8 cellular contexts compared by ENCODE assay signal in genomic region chr19:58400916-58401824, GRCh38. TPM values are rescaled to one million over a fixed set of nuclear protein-coding genes. Genes with fewer than 3 reads are reported as not detected.
A peak's percentile ranks its signal among the peaks of the same experiment; 100 is the strongest.
DNase-seq lines count a peak whose midpoint lies in the region; FAIRE-seq and TF ChIP-seq lines count a peak whose summit lies in the region.

No MANE protein-coding gene starts in this region.

- H3K36me3 Mint-ChIP-seq in nephron progenitor cell (ENCODE audit: low read depth): peaks cover 20% of the 10 kb centered on the region
- no peaks in the 10 kb centered on the region for H3K36me3 Mint-ChIP-seq in stimulated activated naive CD8-positive, alpha-beta T cell treated with anti-CD3 and anti-CD28 coated beads, Interleukin-15, Interleukin-2, amounts not matched to agents 100 ng/mL and 50 ng/mL, for 24 hours (ENCODE audit: low read depth)

- H3K27me3 Mint-ChIP-seq in nephron progenitor cell (ENCODE audit: low read depth, poor library complexity): peaks cover 12% of the 10 kb centered on the region
- H3K27me3 Mint-ChIP-seq in stimulated activated naive CD8-positive, alpha-beta T cell treated with anti-CD3 and anti-CD28 coated beads, Interleukin-15, Interleukin-2, amounts not matched to agents 100 ng/mL and 50 ng/mL, for 24 hours: peaks cover 10% of the 10 kb centered on the region

- no peaks in the 10 kb centered on the region for H3K36me3 ChIP-seq in Loucy (ENCODE audit: insufficient read depth, low read length)

- H3K4me3 Mint-ChIP-seq in nephron progenitor cell: peak overlapping the region; percentile 96
- peak overlapping the region; percentile 86 for H3K4me3 Mint-ChIP-seq in stimulated activated naive CD8-positive, alpha-beta T cell treated with anti-CD3 and anti-CD28 coated beads, Interleukin-15, Interleukin-2, amounts not matched to agents 100 ng/mL and 50 ng/mL, for 24 hours

- peaks cover 6% of the 10 kb centered on the region; the same call in 1 of the 2 replicates for H3F3A ChIP-seq in Loucy (ENCODE audit: low read depth)

- peak; percentile 97 for TF ChIP-seq POLR2A in H54 (IDR thresholded peaks at IDR 0.05; ENCODE audit: low read depth, low read length)
- TF ChIP-seq POLR2A in Raji (IDR thresholded peaks at IDR 0.05; ENCODE audit: insufficient read depth, low read depth, low read length): peak; percentile 96

- no peaks in the 10 kb centered on the region for H3K27me3 ChIP-seq in Loucy (ENCODE audit: insufficient read depth, low read length, poor library complexity, severe bottlenecking)

- FAIRE-seq in H54 (lab: Jason Lieb, UNC): peak; percentile 66

- TF ChIP-seq CTCF in Loucy (conservative IDR thresholded peaks at IDR 0.05; ENCODE audit: low read length) (no peak), fibroblast of villous mesenchyme (IDR thresholded peaks at IDR 0.05; ENCODE audit: insufficient read depth, low read depth, low read length) (no peak), nephron progenitor cell (IDR thresholded peaks at IDR 0.05) (no peak)

- peak overlapping the region; percentile 98 for H3K27ac Mint-ChIP-seq in nephron progenitor cell
- peak overlapping the region; percentile 83 for H3K27ac Mint-ChIP-seq in stimulated activated naive CD8-positive, alpha-beta T cell treated with anti-CD3 and anti-CD28 coated beads, Interleukin-15, Interleukin-2, amounts not matched to agents 100 ng/mL and 50 ng/mL, for 24 hours

- H3K9me2 ChIP-seq in Loucy (replicated peaks; ENCODE audit: low read depth, low read length): no peaks in the 10 kb centered on the region

- no peaks in the 10 kb centered on the region for H3K79me2 ChIP-seq in Loucy (ENCODE audit: insufficient read depth, low read length)

- peak overlapping the region; percentile 80 for H2AFZ ChIP-seq in Loucy (ENCODE audit: low read length)

- peaks cover 22% of the 10 kb centered on the region for H3K4me1 Mint-ChIP-seq in nephron progenitor cell
- H3K4me1 Mint-ChIP-seq in stimulated activated naive CD8-positive, alpha-beta T cell treated with anti-CD3 and anti-CD28 coated beads, Interleukin-15, Interleukin-2, amounts not matched to agents 100 ng/mL and 50 ng/mL, for 24 hours (ENCODE audit: low read depth): peaks cover 24% of the 10 kb centered on the region

- in situ Hi-C loops in G401 (cut with HindIII; ENCODE audit: low sequenced_read_pairs): no loop called here

- peak overlapping the region; percentile 74 for H3K4me3 ChIP-seq in Loucy (ENCODE audit: low read length, poor library complexity, severe bottlenecking)
- peak overlapping the region; percentile 72 for H3K4me3 ChIP-seq in fibroblast of villous mesenchyme (ENCODE audit: low read depth, low read length)

- H3K4me2 ChIP-seq in Loucy (ENCODE audit: low read depth, low read length, poor library complexity, severe bottlenecking): peak overlapping the region; percentile 69

- peaks cover 12% of the 10 kb centered on the region for H3K4me1 ChIP-seq in Loucy (ENCODE audit: insufficient read depth, low read length, poor library complexity, severe bottlenecking)

- peak overlapping the region; percentile 52 for H3K9ac ChIP-seq in Loucy (ENCODE audit: low read depth, low read length, poor library complexity, severe bottlenecking)

- peaks cover 19% of the 10 kb centered on the region for H3K9me3 Mint-ChIP-seq in nephron progenitor cell
- no peaks in the 10 kb centered on the region for H3K9me3 Mint-ChIP-seq in stimulated activated naive CD8-positive, alpha-beta T cell treated with anti-CD3 and anti-CD28 coated beads, Interleukin-15, Interleukin-2, amounts not matched to agents 100 ng/mL and 50 ng/mL, for 24 hours

- no peaks in the 10 kb centered on the region for H4K20me1 ChIP-seq in Loucy (ENCODE audit: insufficient read depth, low read length, poor library complexity, severe bottlenecking)

- peak; percentile 100 for DNase-seq in G401 (ENCODE audit: low spot score)
- DNase-seq in H54 (ENCODE audit: insufficient read length, low spot score): peak; percentile 100
- DNase-seq in activated effector memory CD4-positive, alpha-beta T cell treated with anti-CD3 and anti-CD28 coated beads, Interleukin-2, amount 50 U/mL, for 16 hours: peak; percentile 100
- peak; percentile 100 for DNase-seq in fibroblast of villous mesenchyme (ENCODE audit: low read depth)
- peak; percentile 99 for DNase-seq in nephron progenitor cell

- no peaks in the 10 kb centered on the region for H3K9me3 ChIP-seq in Loucy (ENCODE audit: insufficient read depth, low read depth, low read length)

RNA-seq across cellular contexts. Expression of gene RNF225, which starts 5.7 kb away (rescaled TPM):
- not detected in 2 replicates for total RNA-seq in G401 (2014; rRNA removed; shearing (Covaris generic))
- under 0.01 TPM in 1 of 2 replicates, not detected in the other for total RNA-seq in fibroblast of villous mesenchyme

RNA-seq across cellular contexts. Expression of gene ZNF584, which starts 7.3 kb away (rescaled TPM):
- 25.8 and 60.2 TPM in 2 replicates for total RNA-seq in G401 (2014; rRNA removed; shearing (Covaris generic))
- 18.4 and 26.3 TPM in 2 replicates for total RNA-seq in fibroblast of villous mesenchyme

RNA-seq across cellular contexts. Expression of gene RPS5, which starts 14.1 kb away (rescaled TPM):
- total RNA-seq in G401 (2014; rRNA removed; shearing (Covaris generic)): 2,081 and 2,975 TPM in 2 replicates
- total RNA-seq in fibroblast of villous mesenchyme: 1,142 and 1,183 TPM in 2 replicates

RNA-seq across cellular contexts. Expression of gene ZNF837, which starts 20.3 kb away (rescaled TPM):
- total RNA-seq in G401 (2014; rRNA removed; shearing (Covaris generic)): 9.2 and 9.6 TPM in 2 replicates
- 1.7 and 2.9 TPM in 2 replicates for total RNA-seq in fibroblast of villous mesenchyme

RNA-seq across cellular contexts. Expression of gene ZNF497, which starts 38.6 kb away (rescaled TPM):
- 1.2 and 4.7 TPM in 2 replicates for total RNA-seq in G401 (2014; rRNA removed; shearing (Covaris generic))
- 0.32 and 0.86 TPM in 2 replicates for total RNA-seq in fibroblast of villous mesenchyme

Comparison
In these comparisons a context has a peak if more than half of its experiments do, and no peak if none do; other contexts are left out.
1. Peak in every context shown above with its lines: DNase-seq and H3K4me3 ChIP-seq.